ENCODE assay signal across 8 cellular contexts in the genomic region with DNA sequence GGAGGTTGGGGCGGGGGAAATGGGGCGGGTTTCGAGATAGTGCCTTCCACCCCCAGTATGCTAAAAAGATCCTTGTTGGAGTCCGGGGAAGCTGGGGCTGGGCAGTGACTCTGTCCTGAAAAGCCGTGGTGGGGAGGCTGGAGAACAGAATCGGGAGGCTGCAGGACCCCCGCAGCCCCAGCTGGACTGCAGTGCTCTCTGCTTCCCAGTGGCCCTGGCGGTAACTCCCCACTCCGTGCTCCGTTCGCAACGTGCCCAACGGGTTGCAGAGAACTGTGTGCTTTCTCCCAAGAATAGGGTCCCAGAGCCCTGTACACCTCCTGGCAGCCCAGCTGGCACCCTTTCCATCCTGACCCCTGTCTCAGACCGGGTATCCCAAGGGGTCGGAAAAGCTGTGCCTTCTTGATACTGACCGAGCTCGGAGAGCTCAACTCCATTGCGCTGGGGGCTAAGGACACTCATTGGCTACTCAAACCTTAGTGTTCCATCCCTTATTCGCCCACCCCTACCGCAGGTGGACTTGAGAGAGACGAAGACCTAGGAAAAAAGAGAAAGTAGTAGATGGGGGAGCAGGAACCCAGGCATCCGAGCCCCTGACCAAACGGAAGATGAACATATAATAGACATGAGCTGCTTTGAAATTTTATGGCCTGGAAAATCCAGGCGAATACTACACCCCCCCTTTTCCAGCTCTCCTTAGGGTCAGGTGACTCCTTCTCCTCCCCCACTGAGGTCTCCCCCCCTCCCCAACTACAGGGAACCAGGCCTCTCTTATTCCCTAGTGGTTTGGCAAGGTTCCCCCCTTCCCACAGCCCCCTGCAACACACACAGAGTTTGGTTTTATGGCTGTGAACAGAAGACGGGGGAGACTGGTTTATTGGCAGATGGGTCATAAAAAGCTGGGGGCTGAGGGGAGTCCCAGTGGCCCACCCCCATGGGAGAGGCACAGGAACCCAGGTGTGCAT. TPM values are rescaled to one million over a fixed set of nuclear protein-coding genes. Genes with fewer than 3 reads are reported as not detected.
A peak's percentile ranks its signal among the peaks of the same experiment; 100 is the strongest.
DNase-seq lines count a peak whose midpoint lies in the region; ATAC-seq and TF ChIP-seq lines count a peak whose summit lies in the region.

No MANE protein-coding gene starts in this region.

- H3K36me3 ChIP-seq in OCI-LY3 (replicated peaks; ENCODE audit: low read depth, low read length) = peaks cover 3% of the 10 kb centered on the region
- peaks cover 26% of the 10 kb centered on the region for H3K36me3 ChIP-seq in endodermal cell (ENCODE audit: control insufficient read depth, insufficient read depth, low read length)
- no peaks in the 10 kb centered on the region for H3K36me3 ChIP-seq in neural cell (ENCODE audit: insufficient read depth, low read length)

- peaks cover 18% of the 10 kb centered on the region for H3K36me3 Mint-ChIP-seq in endodermal cell (ENCODE audit: low read depth)

- H3K27ac ChIP-seq in OCI-LY3 (ENCODE audit: low read length) (no peak overlapping the region), endodermal cell (ENCODE audit: low read depth, low read length) (peak overlapping the region; percentile 34), neural cell (ENCODE audit: low read length) (peak overlapping the region; percentile 72)

- TF ChIP-seq CTCF in OCI-LY3 (IDR thresholded peaks at IDR 0.05; ENCODE audit: low read depth, low read length) = no peak
- TF ChIP-seq CTCF in endodermal cell (conservative IDR thresholded peaks at IDR 0.05) = no peak
- no peak for TF ChIP-seq CTCF in neural cell (IDR thresholded peaks at IDR 0.05; ENCODE audit: poor library complexity, severe bottlenecking)

- no peaks in the 10 kb centered on the region for H3K9me3 Mint-ChIP-seq in endodermal cell

- H3K4me2 ChIP-seq in OCI-LY3 (ENCODE audit: low read length) (peak overlapping the region; percentile 99), neural cell (ENCODE audit: low read length) (peak overlapping the region; percentile 94)

- H3K27ac Mint-ChIP-seq in endodermal cell = peak overlapping the region; percentile 89

- H3K4me3 ChIP-seq in OCI-LY3 (ENCODE audit: low read length) (peak overlapping the region; percentile 89), endodermal cell (ENCODE audit: low read length) (peak overlapping the region; percentile 96), neural cell (ENCODE audit: low read length) (peak overlapping the region; percentile 97)

- TF ChIP-seq EP300 in neural cell (conservative IDR thresholded peaks at IDR 0.05; ENCODE audit: poor library complexity, severe bottlenecking) = no peak

- H3K9ac ChIP-seq in OCI-LY3 (ENCODE audit: low read length) (peak overlapping the region; percentile 61), endodermal cell (ENCODE audit: extremely low read depth, low read length, poor library complexity, severe bottlenecking) (peak overlapping the region; percentile 71), neural cell (ENCODE audit: low read length) (peak overlapping the region; percentile 77)

- H3K9me2 ChIP-seq in neural cell (ENCODE audit: insufficient read depth, low read length) = no peaks in the 10 kb centered on the region

- H3K27me3 Mint-ChIP-seq in endodermal cell (ENCODE audit: insufficient read depth) = no peaks in the 10 kb centered on the region

- H3K9me3 ChIP-seq in OCI-LY3 (ENCODE audit: insufficient read depth, low read length) = no peaks in the 10 kb centered on the region
- H3K9me3 ChIP-seq in endodermal cell (ENCODE audit: control insufficient read depth, low read length) = no peaks in the 10 kb centered on the region
- no peaks in the 10 kb centered on the region for H3K9me3 ChIP-seq in neural cell (ENCODE audit: low read length)

- peak overlapping the region; percentile 92 for H3K4me3 Mint-ChIP-seq in endodermal cell

- H3F3A ChIP-seq in neural cell (ENCODE audit: insufficient read depth, low read length, poor library complexity, severe bottlenecking) = peaks cover 14% of the 10 kb centered on the region

- H2AFZ ChIP-seq in OCI-LY3 (ENCODE audit: low read depth, low read length) = 0 out of 2 replicates have a peak overlapping the region, but pooled peaks have one; percentile 32
- no peak overlapping the region for H2AFZ ChIP-seq in neural cell (ENCODE audit: low read depth, low read length)

- H3K27me3 ChIP-seq in OCI-LY3 (ENCODE audit: low read depth, low read length) = peaks cover 14% of the 10 kb centered on the region
- no peaks in the 10 kb centered on the region for H3K27me3 ChIP-seq in endodermal cell (ENCODE audit: control insufficient read depth, insufficient read depth, low read length, poor library complexity, severe bottlenecking)
- H3K27me3 ChIP-seq in neural cell (ENCODE audit: insufficient read depth, low read depth, low read length) = no peaks in the 10 kb centered on the region

- H3K4me1 ChIP-seq in OCI-LY3 (ENCODE audit: low read length) (peaks cover 18% of the 10 kb centered on the region), endodermal cell (ENCODE audit: control insufficient read depth, insufficient read depth, low read length) (peaks cover 5% of the 10 kb centered on the region)

- WGBS in endodermal cell (ENCODE audit: insufficient coverage in 1 of 2, insufficient read length in 1 of 2), 2 experiments = 1 to 3% methylated on average over 8 to 25 of the region's 25 CpGs

- no peaks in the 10 kb centered on the region for H3K79me2 ChIP-seq in OCI-LY3 (ENCODE audit: low read length)
- peaks cover 50% of the 10 kb centered on the region for H3K79me2 ChIP-seq in neural cell (replicated peaks; ENCODE audit: insufficient read depth, low read length)

- H4K20me1 ChIP-seq in OCI-LY3 (ENCODE audit: insufficient read depth, low read length) (no peaks in the 10 kb centered on the region), neural cell (ENCODE audit: insufficient read depth) (peaks cover 2% of the 10 kb centered on the region)

- H3K4me1 Mint-ChIP-seq in endodermal cell = peaks cover 45% of the 10 kb centered on the region

- peak; percentile 2 for ATAC-seq in GM21576 (IDR thresholded peaks at IDR 0.05; ENCODE audit: unreplicated experiment)
- ATAC-seq in HG03135 (IDR thresholded peaks at IDR 0.05; ENCODE audit: unreplicated experiment) = no peak

- TF ChIP-seq RAD21 in neural cell (conservative IDR thresholded peaks at IDR 0.05) = no peak

- DNase-seq in endodermal cell (peak; percentile 78), NCI-H1092 (lab: John Stamatoyannopoulos, UW) (no peak), amniotic stem cell (lab: John Stamatoyannopoulos, UW) (no peak)
- DNase-seq in activated CD4-positive, CD25-positive, alpha-beta regulatory T cell (lab: John Stamatoyannopoulos, UW) = no peak

TF ChIP-seq in neural cell, 6 proteins besides CTCF, POLR2A, EP300 and RAD21:
- TF ChIP-seq TAF1 (IDR thresholded peaks at IDR 0.05; ENCODE audit: low read depth) = no peak
- TF ChIP-seq MXI1 (conservative IDR thresholded peaks at IDR 0.05; ENCODE audit: poor library complexity, severe bottlenecking) = no peak
- no peak for TF ChIP-seq POLR2AphosphoS5 (IDR thresholded peaks at IDR 0.05)
- TF ChIP-seq EZH2 (IDR thresholded peaks at IDR 0.05; ENCODE audit: borderline replicate concordance, insufficient read depth, low read length, poor library complexity, severe bottlenecking) = no peak
- TF ChIP-seq, protein P1, sequence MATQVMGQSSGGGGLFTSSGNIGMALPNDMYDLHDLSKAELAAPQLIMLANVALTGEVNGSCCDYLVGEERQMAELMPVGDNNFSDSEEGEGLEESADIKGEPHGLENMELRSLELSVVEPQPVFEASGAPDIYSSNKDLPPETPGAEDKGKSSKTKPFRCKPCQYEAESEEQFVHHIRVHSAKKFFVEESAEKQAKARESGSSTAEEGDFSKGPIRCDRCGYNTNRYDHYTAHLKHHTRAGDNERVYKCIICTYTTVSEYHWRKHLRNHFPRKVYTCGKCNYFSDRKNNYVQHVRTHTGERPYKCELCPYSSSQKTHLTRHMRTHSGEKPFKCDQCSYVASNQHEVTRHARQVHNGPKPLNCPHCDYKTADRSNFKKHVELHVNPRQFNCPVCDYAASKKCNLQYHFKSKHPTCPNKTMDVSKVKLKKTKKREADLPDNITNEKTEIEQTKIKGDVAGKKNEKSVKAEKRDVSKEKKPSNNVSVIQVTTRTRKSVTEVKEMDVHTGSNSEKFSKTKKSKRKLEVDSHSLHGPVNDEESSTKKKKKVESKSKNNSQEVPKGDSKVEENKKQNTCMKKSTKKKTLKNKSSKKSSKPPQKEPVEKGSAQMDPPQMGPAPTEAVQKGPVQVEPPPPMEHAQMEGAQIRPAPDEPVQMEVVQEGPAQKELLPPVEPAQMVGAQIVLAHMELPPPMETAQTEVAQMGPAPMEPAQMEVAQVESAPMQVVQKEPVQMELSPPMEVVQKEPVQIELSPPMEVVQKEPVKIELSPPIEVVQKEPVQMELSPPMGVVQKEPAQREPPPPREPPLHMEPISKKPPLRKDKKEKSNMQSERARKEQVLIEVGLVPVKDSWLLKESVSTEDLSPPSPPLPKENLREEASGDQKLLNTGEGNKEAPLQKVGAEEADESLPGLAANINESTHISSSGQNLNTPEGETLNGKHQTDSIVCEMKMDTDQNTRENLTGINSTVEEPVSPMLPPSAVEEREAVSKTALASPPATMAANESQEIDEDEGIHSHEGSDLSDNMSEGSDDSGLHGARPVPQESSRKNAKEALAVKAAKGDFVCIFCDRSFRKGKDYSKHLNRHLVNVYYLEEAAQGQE (IDR thresholded peaks at IDR 0.05; ENCODE audit: borderline replicate concordance) = no peak

RNA-seq across cellular contexts. Expression of a gene that starts 1.3 kb away (rescaled TPM):
- total RNA-seq in endodermal cell = 10 to 100 TPM; 29.8 to 33.0 TPM
- 32.4 TPM for polyA plus RNA-seq in endodermal cell (2013, experiment 1 of 2)
- polyA plus RNA-seq in endodermal cell (2013, experiment 2 of 2) = 28.6 TPM
- polyA plus RNA-seq in neural cell = 14.7 and 16.0 TPM in 2 replicates
- 27.0 and 31.7 TPM in 2 replicates for polyA minus RNA-seq in neural cell

RNA-seq across cellular contexts. Expression of a gene that starts 15.4 kb away (rescaled TPM):
- 1,000 to 10,000 TPM in 1 of 2 donors, 100 to 1,000 TPM in 1; 879 to 1,041 TPM for total RNA-seq in endodermal cell
- 447 TPM for polyA plus RNA-seq in endodermal cell (2013, experiment 1 of 2)
- polyA plus RNA-seq in endodermal cell (2013, experiment 2 of 2) = 444 TPM
- 217 and 246 TPM in 2 replicates for polyA plus RNA-seq in neural cell
- 108 and 122 TPM in 2 replicates for polyA minus RNA-seq in neural cell

RNA-seq across cellular contexts. Expression of a gene that starts 24.1 kb away (rescaled TPM):
- 1 to 10 TPM; 4.1 to 7.4 TPM for total RNA-seq in endodermal cell
- 4.7 TPM for polyA plus RNA-seq in endodermal cell (2013, experiment 1 of 2)
- 3.5 TPM for polyA plus RNA-seq in endodermal cell (2013, experiment 2 of 2)
- 3.4 and 6.6 TPM in 2 replicates for polyA plus RNA-seq in neural cell
- 2.0 and 2.7 TPM in 2 replicates for polyA minus RNA-seq in neural cell

RNA-seq across cellular contexts. Expression of a gene that starts 28.4 kb away (rescaled TPM):
- total RNA-seq in endodermal cell = 100 to 1,000 TPM in 1 of 2 donors, 10 to 100 TPM in 1; 95.1 to 102 TPM
- 93.0 TPM for polyA plus RNA-seq in endodermal cell (2013, experiment 1 of 2)
- 94.7 TPM for polyA plus RNA-seq in endodermal cell (2013, experiment 2 of 2)
- polyA plus RNA-seq in neural cell = 217 and 261 TPM in 2 replicates
- 24.8 and 35.9 TPM in 2 replicates for polyA minus RNA-seq in neural cell

RNA-seq across cellular contexts. Expression of a gene that starts 36.5 kb away (rescaled TPM):
- total RNA-seq in endodermal cell = 100 to 1,000 TPM; 106 to 122 TPM
- polyA plus RNA-seq in endodermal cell (2013, experiment 1 of 2) = 77.3 TPM
- 71.6 TPM for polyA plus RNA-seq in endodermal cell (2013, experiment 2 of 2)
- 13.5 and 17.1 TPM in 2 replicates for polyA plus RNA-seq in neural cell
- 6.5 and 6.6 TPM in 2 replicates for polyA minus RNA-seq in neural cell
